ENCODE assay signal across 16 cellular contexts in the genomic region with DNA sequence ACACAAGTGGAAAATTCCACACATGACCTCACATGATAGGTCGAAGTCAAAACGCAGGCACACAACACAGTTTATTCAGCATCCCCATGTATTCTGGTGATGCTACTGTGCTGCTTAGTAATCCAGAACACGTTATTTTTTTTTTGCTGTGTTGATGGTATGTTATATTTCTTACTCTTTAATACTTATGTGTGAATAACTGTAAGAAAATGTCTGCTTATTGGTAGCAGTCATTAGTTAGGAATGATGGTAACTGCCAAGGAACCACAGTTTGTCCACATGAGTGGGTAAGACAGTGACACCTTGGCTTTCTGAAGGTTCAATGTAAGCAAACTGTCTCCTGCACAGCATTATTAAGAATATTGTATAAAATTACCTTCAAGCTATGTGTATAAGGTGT.
"Had no signal": no experiment of that assay in that cellular context is flagged by ENCODE, and none has a peak within 500 bp of the region (broad histone marks: within the 10 kb centered on the region; RNA-seq: fewer than 3 reads in every experiment).

No MANE protein-coding gene starts in this region.

- H3K36me3 Mint-ChIP-seq: mesothelial cell of epicardium; natural killer cell treated with Interleukin-12 subunit alpha and Interleukin-12 subunit beta and Interleukin-15 and Interleukin-18, amount 100 ng/mL, for 72 hours; stimulated activated naive B cell treated with anti-CD40 and anti-IgM and Interleukin-4, amounts not matched to agents 10 μg/mL and 1 μg/mL and 100 μg/mL, for 72 hours had no signal

- H2AFZ ChIP-seq: hepatocyte had no signal

- FAIRE-seq: islet of Langerhans had no signal

- H3K79me2 ChIP-seq: hepatocyte had no signal

- H3K9me3 Mint-ChIP-seq: effector memory CD8-positive, alpha-beta T cell; natural killer cell treated with Interleukin-12 subunit alpha and Interleukin-12 subunit beta and Interleukin-15 and Interleukin-18, amount 100 ng/mL, for 72 hours had no signal

- H3K4me3 ChIP-seq: ascending aorta, cardiac muscle cell, hepatocyte, lung, sigmoid colon had no signal

- H3K4me1 ChIP-seq: ascending aorta, sigmoid colon had no signal

- H3K27me3 ChIP-seq: ascending aorta, cardiac muscle cell, hepatocyte, sigmoid colon had no signal

- H3K36me3 ChIP-seq: ascending aorta, cardiac muscle cell, sigmoid colon, WERI-Rb-1 had no signal

- H3K9me3 ChIP-seq: ascending aorta, sigmoid colon had no signal

- ATAC-seq: activated T-cell treated with anti-CD3 and anti-CD28 coated beads, Interleukin-2, amount 50 U/mL, for 72 hours; effector memory CD8-positive, alpha-beta T cell; natural killer cell treated with Interleukin-12 subunit alpha and Interleukin-12 subunit beta and Interleukin-15 and Interleukin-18, amount 100 ng/mL, for 72 hours; stimulated activated naive B cell treated with anti-CD40 and anti-IgM and Interleukin-4, amounts not matched to agents 10 μg/mL and 1 μg/mL and 100 μg/mL, for 72 hours had no signal

- DNase-seq: activated CD4-positive, alpha-beta T cell treated with anti-CD3 and anti-CD28 coated beads for 1 hour; activated effector memory CD4-positive, alpha-beta T cell treated with anti-CD3 and anti-CD28 coated beads, Interleukin-2, amount 50 U/mL, for 16 hours; activated naive CD4-positive, alpha-beta T cell treated with anti-CD3 and anti-CD28 coated beads, Interleukin-2, amount 50 U/mL, for 16 hours; activated T-cell treated with anti-CD3 and anti-CD28 coated beads, Interleukin-2, amount 50 U/mL, for 72 hours; effector memory CD8-positive, alpha-beta T cell; foreskin fibroblast; sigmoid colon; stimulated activated naive B cell treated with anti-CD40 and anti-IgM and Interleukin-4, amounts not matched to agents 10 μg/mL and 1 μg/mL and 100 μg/mL, for 72 hours; WERI-Rb-1 had no signal

- H3K4me2 ChIP-seq: hepatocyte had no signal

- H3K27ac Mint-ChIP-seq: activated T-cell treated with anti-CD3 and anti-CD28 coated beads, Interleukin-2, amount 50 U/mL, for 72 hours; effector memory CD8-positive, alpha-beta T cell; mesothelial cell of epicardium; natural killer cell treated with Interleukin-12 subunit alpha and Interleukin-12 subunit beta and Interleukin-15 and Interleukin-18, amount 100 ng/mL, for 72 hours; stimulated activated naive B cell treated with anti-CD40 and anti-IgM and Interleukin-4, amounts not matched to agents 10 μg/mL and 1 μg/mL and 100 μg/mL, for 72 hours had no signal

- H3K27ac ChIP-seq: ascending aorta, cardiac muscle cell, hepatocyte, sigmoid colon, WERI-Rb-1 had no signal
